In genomic region chr1:159891275-159892157, GRCh38 we compare ENCODE assay signal across 8 cellular contexts. TPM values are rescaled to one million over a fixed set of nuclear protein-coding genes. Genes with fewer than 3 reads are reported as not detected.
DNase-seq lines count a peak whose midpoint lies in the region; ATAC-seq and TF ChIP-seq lines count a peak whose summit lies in the region.

No MANE protein-coding gene starts in this region.

- TF ChIP-seq CTCF in GM12864 (IDR thresholded peaks at IDR 0.05; ENCODE audit: low read depth, low read length, missing control alignments) (peak; percentile 96), gastrocnemius medialis (IDR thresholded peaks at IDR 0.05 in 4 of 5, conservative IDR thresholded peaks at IDR 0.05 in 1 of 5) (peak; percentile 86 to 95 (median 90))

- no peaks in the 10 kb centered on the region for H3K9me3 Mint-ChIP-seq in T-helper 2 cell treated with Interferon-gamma antibody and Interleukin-4, amounts not matched to agents 5 μg/mL and 100 μg/mL, for 36 hours

- H3K36me3 Mint-ChIP-seq in T-helper 2 cell treated with Interferon-gamma antibody and Interleukin-4, amounts not matched to agents 5 μg/mL and 100 μg/mL, for 36 hours (ENCODE audit: low read depth) = no peaks in the 10 kb centered on the region

- H3K27me3 ChIP-seq in right cardiac atrium (ENCODE audit: control insufficient read depth, insufficient read depth) = no peaks in the 10 kb centered on the region
- no peaks in the 10 kb centered on the region for H3K27me3 ChIP-seq in gastrocnemius medialis

- no peak overlapping the region for H3K4me3 Mint-ChIP-seq in T-helper 2 cell treated with Interferon-gamma antibody and Interleukin-4, amounts not matched to agents 5 μg/mL and 100 μg/mL, for 36 hours

- ATAC-seq in HG02642 (IDR thresholded peaks at IDR 0.05; ENCODE audit: poor library complexity, unreplicated experiment) = peak; percentile 62
- ATAC-seq in right cardiac atrium = peak; percentile 79 to 88
- ATAC-seq in gastrocnemius medialis = peak; percentile 87 to 94
- no peak for ATAC-seq in GM21360 (IDR thresholded peaks at IDR 0.05; ENCODE audit: unreplicated experiment)

- DNase-seq in GM12864 (ENCODE audit: low read depth) = peak; percentile 53
- DNase-seq in NCI-H1694 (lab: John Stamatoyannopoulos, UW) = peak; percentile 83
- peak; percentile 70 for DNase-seq in T-helper 2 cell treated with Interferon-gamma antibody and Interleukin-4, amounts not matched to agents 5 μg/mL and 100 μg/mL, for 36 hours (ENCODE audit: low spot score)
- DNase-seq in amniotic epithelial cell (ENCODE audit: low read depth) = peak; percentile 84
- DNase-seq in right cardiac atrium = peak; percentile 84 to 93 (median 92)
- DNase-seq in gastrocnemius medialis = peak; percentile 54 to 71

- H3K9me3 ChIP-seq in right cardiac atrium (ENCODE audit: control insufficient read depth, low read length) (no peaks in the 10 kb centered on the region), gastrocnemius medialis (no peaks in the 10 kb centered on the region)

- WGBS in right cardiac atrium = 50% methylated on average over 7 of the region's 7 CpGs

- no peak overlapping the region for H3K4me3 ChIP-seq in GM12864 (ENCODE audit: low read depth, low read length)
- no peak overlapping the region for H3K4me3 ChIP-seq in right cardiac atrium (ENCODE audit: low read length)
- no peak overlapping the region for H3K4me3 ChIP-seq in gastrocnemius medialis

- no peak overlapping the region for H3K27ac Mint-ChIP-seq in T-helper 2 cell treated with Interferon-gamma antibody and Interleukin-4, amounts not matched to agents 5 μg/mL and 100 μg/mL, for 36 hours

- in situ Hi-C loops in gastrocnemius medialis (cut with MboI; ENCODE audit: low sequenced_read_pairs in 4 of 4) = loop anchor here (5.0 to 10.0 kb wide), 3 partner anchors 89 to 97 kb away; partner anchors contain the start of gene FCRL6 (in 1 of the 4)

- H3K27ac ChIP-seq in right cardiac atrium (ENCODE audit: low read length) (no peak overlapping the region), gastrocnemius medialis (no peak overlapping the region)

- H3K27me3 Mint-ChIP-seq in T-helper 2 cell treated with Interferon-gamma antibody and Interleukin-4, amounts not matched to agents 5 μg/mL and 100 μg/mL, for 36 hours (ENCODE audit: low read depth) = peaks cover 21% of the 10 kb centered on the region

- TF ChIP-seq POLR2A in gastrocnemius medialis (IDR thresholded peaks at IDR 0.05) = no peak

- peaks cover 6% of the 10 kb centered on the region for H3K4me1 ChIP-seq in right cardiac atrium (ENCODE audit: control insufficient read depth, insufficient read depth, low read length)
- peaks cover 3 to 13% of the 10 kb centered on the region in 2 donors for H3K4me1 ChIP-seq in gastrocnemius medialis

- intact Hi-C loops in right cardiac atrium (cut with DNase I) = loop anchor here (2.0 to 5.0 kb wide), 3 partner anchors 93 to 109 kb away; partner anchors contain the start of gene DUSP23 (in 1 of the 4)
- intact Hi-C loops in gastrocnemius medialis (cut with DNase I; ENCODE audit: low total_unique reads) = loop anchor here (1.0 to 2.0 kb wide), 3 partner anchors 21 to 111 kb away; partner anchors contain the start of gene DUSP23

- H3K36me3 ChIP-seq in gastrocnemius medialis = no peaks in the 10 kb centered on the region

- peaks cover 12% of the 10 kb centered on the region for H3K4me1 Mint-ChIP-seq in T-helper 2 cell treated with Interferon-gamma antibody and Interleukin-4, amounts not matched to agents 5 μg/mL and 100 μg/mL, for 36 hours (ENCODE audit: low read depth)

RNA-seq across cellular contexts. Expression of gene CFAP45, which starts 8.4 kb away (rescaled TPM):
- total RNA-seq in right cardiac atrium (1 to 10 TPM; 3.4 to 5.6 (median 3.9) TPM), gastrocnemius medialis (not detected)
- 9.4 TPM for polyA plus RNA-seq in right cardiac atrium

RNA-seq across cellular contexts. Expression of gene VSIG8, which starts 29.1 kb away (rescaled TPM):
- under 1 TPM in 2 of 4 donors, not detected in 2; 0.19 to 0.23 TPM for total RNA-seq in right cardiac atrium
- polyA plus RNA-seq in right cardiac atrium = 0.07 TPM
- total RNA-seq in gastrocnemius medialis = not detected

RNA-seq across cellular contexts. Expression of gene TAGLN2, which starts 33.8 kb away (rescaled TPM):
- 100 to 1,000 TPM; 117 to 253 (median 162) TPM for total RNA-seq in right cardiac atrium
- 186 TPM for polyA plus RNA-seq in right cardiac atrium
- 10 to 100 TPM; 28.8 to 48.2 (median 37.5) TPM for total RNA-seq in gastrocnemius medialis

RNA-seq across cellular contexts. Expression of gene IGSF9, which starts 53.9 kb away (rescaled TPM):
- total RNA-seq in right cardiac atrium (1 to 10 TPM in 3 of 4 donors, under 1 TPM in 1; 0.17 to 2.7 (median 2.3) TPM), gastrocnemius medialis (under 1 TPM in 2 of 4 donors, not detected in 2; 0.10 to 0.11 TPM)
- 1.3 TPM for polyA plus RNA-seq in right cardiac atrium

Comparison
In these comparisons a context has a peak if more than half of its experiments do, and no peak if none do; other contexts are left out.
1. RNA of gene CFAP45, which starts 8.4 kb away (total RNA-seq): 3.4 to 5.6 TPM in right cardiac atrium; not detected in gastrocnemius medialis; every median in the first group is over 4 times any median in the second.
2. Peak in every context shown above with its lines, with median percentiles within 50 percentile points of each other: DNase-seq.